In the genomic region with DNA sequence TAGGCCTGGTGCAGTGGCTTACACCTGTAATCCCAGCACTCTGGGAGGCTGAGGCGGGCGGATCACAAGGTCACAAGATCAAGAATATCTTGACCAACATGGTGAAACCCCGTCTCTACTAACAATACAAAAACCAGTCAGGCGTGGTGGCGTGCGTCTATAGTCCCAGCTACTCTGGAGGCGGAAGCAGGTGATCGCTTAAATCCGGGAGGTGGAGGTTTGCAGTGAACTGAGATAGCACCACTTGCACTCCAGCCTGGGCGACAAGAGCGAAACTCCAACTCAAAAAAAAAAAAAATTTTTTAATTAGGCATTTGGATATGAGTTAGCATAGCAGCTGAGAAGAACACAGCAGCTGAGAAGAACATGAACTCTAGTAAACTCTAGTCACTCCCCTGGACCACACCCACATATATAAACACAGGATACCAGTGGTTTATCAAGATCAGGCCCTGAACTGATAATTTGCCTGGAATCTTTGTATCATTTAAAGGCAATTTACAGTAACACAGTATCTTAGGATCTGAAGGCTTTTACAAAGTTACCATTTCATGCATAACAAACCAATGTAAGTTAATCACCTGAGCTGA, we compare ENCODE assay signal across 9 cellular contexts. TPM values are rescaled to one million over a fixed set of nuclear protein-coding genes. Genes with fewer than 3 reads are reported as not detected.
DNase-seq lines count a peak whose midpoint lies in the region; ATAC-seq, FAIRE-seq and TF ChIP-seq lines count a peak whose summit lies in the region.
"Had no signal": no experiment of that assay in that cellular context is flagged by ENCODE, and none has a peak within 500 bp of the region (broad histone marks: within the 10 kb centered on the region; RNA-seq: fewer than 3 reads in every experiment).

No MANE protein-coding gene starts in this region.

- intact Hi-C loops in CD4-positive, alpha-beta memory T cell (cut with micrococcal nuclease): no loop called here
- intact Hi-C loops in HepG2 (cut with micrococcal nuclease; ENCODE audit: unreplicated experiment): loop anchor here (10.0 kb wide), 1 partner anchor 443 kb away; a partner anchor contains a TSS

- H3K4me2 ChIP-seq in HepG2 (ENCODE audit: low read depth, low read length): peak overlapping the region; percentile 45; the same call in 1 of the 2 replicates

- H3K27ac ChIP-seq in CD4-positive, alpha-beta memory T cell (ENCODE audit: low read depth, low read length): no peak overlapping the region
- H3K27ac ChIP-seq in HepG2 (ENCODE audit: extremely low read length, insufficient read depth, low read length): no peak overlapping the region

- H3K4me3 ChIP-seq in CD4-positive, alpha-beta memory T cell (ENCODE audit: low read length in 2 of 2): no peak overlapping the region
- H3K4me3 ChIP-seq in HepG2 (replicated peaks in 1 of 3; ENCODE audit: insufficient read depth in 1 of 3, low read depth in 2 of 3, low read length in 3 of 3) (peak overlapping the region in 1 of 3 experiments; percentile 37; a peak in 1 of 6 replicates), H7 (ENCODE audit: insufficient read depth, low read depth, low read length) (no peak overlapping the region)

- H3K36me3 Mint-ChIP-seq in CD4-positive, alpha-beta memory T cell: peaks cover 0 to 4% of the 10 kb centered on the region in 2 donors
- H3K36me3 Mint-ChIP-seq in WTC11: no peaks in the 10 kb centered on the region

- H3K9me3 ChIP-seq in CD4-positive, alpha-beta memory T cell (ENCODE audit: control insufficient read depth in 1 of 2, low read length in 2 of 2): no peaks in the 10 kb centered on the region
- no peaks in the 10 kb centered on the region for H3K9me3 ChIP-seq in HepG2 (ENCODE audit: low read length)

- peak overlapping the region in 6 of 7 donors; percentile 9 to 82 (median 40) for H3K27ac Mint-ChIP-seq in CD4-positive, alpha-beta memory T cell
- no peak overlapping the region for H3K27ac Mint-ChIP-seq in WTC11

- no peak overlapping the region for H3K9ac ChIP-seq in HepG2 (ENCODE audit: insufficient read depth, low read depth, low read length)

- no peak for TF ChIP-seq RAD21 in HepG2 (CRISPR knock-in tag; IDR thresholded peaks at IDR 0.05)

- no peaks in the 10 kb centered on the region for H3K27me3 ChIP-seq in CD4-positive, alpha-beta memory T cell (ENCODE audit: insufficient read depth, low read length)
- H3K27me3 ChIP-seq in HepG2 (ENCODE audit: control insufficient read depth in 1 of 2, insufficient read depth in 2 of 2, low read length in 2 of 2): no peaks in the 10 kb centered on the region
- no peaks in the 10 kb centered on the region for H3K27me3 ChIP-seq in H7 (ENCODE audit: control insufficient read depth, insufficient read depth, low read length)

- H3K4me3 Mint-ChIP-seq in CD4-positive, alpha-beta memory T cell: peak overlapping the region in 7 of 8 donors; percentile 2 to 71 (median 56)
- no peak overlapping the region for H3K4me3 Mint-ChIP-seq in WTC11

- no peaks in the 10 kb centered on the region for H3K36me3 ChIP-seq in CD4-positive, alpha-beta memory T cell (ENCODE audit: insufficient read depth, low read length)
- no peaks in the 10 kb centered on the region for H3K36me3 ChIP-seq in HepG2 (replicated peaks in 1 of 2; ENCODE audit: control insufficient read depth in 1 of 2, insufficient read depth in 2 of 2, low read length in 2 of 2)
- H3K36me3 ChIP-seq in H7 (replicated peaks; ENCODE audit: control insufficient read depth, insufficient read depth, low read length): no peaks in the 10 kb centered on the region

- DNase-seq in CD4-positive, alpha-beta memory T cell: peak; percentile 55 to 70 (median 62)
- DNase-seq in H54 (ENCODE audit: insufficient read length, low spot score) (peak; percentile 40), RCC 7860 (ENCODE audit: low spot score) (no peak), HepG2 (ENCODE audit: low spot score) (peak; percentile 16), H7 (no peak), GM10266 (ENCODE audit: extremely low spot score) (no peak), WTC11 (ENCODE audit: low spot score) (no peak)
- no peak for DNase-seq in activated CD8-positive, alpha-beta memory T cell treated with anti-CD3 and anti-CD28 coated beads, Interleukin-2, amount 50 U/mL, for 48 hours
- DNase-seq: NCI-H446 had no signal

- no peaks in the 10 kb centered on the region for H4K20me1 ChIP-seq in HepG2 (ENCODE audit: insufficient read depth, low read length)

- H3K4me1 Mint-ChIP-seq in CD4-positive, alpha-beta memory T cell: peaks cover 17 to 42% (median 31%) of the 10 kb centered on the region in 4 donors
- H3K4me1 Mint-ChIP-seq in WTC11: peaks cover 6% of the 10 kb centered on the region

- no peak for ATAC-seq in HepG2
- ATAC-seq in WTC11: no peak

- FAIRE-seq in H54 (lab: Jason Lieb, UNC) (peak; percentile 87), RCC 7860 (lab: Jason Lieb, UNC) (peak; percentile 47), HepG2 (lab: Jason Lieb, UNC) (peak; percentile 37)

- H3K9me3 Mint-ChIP-seq in CD4-positive, alpha-beta memory T cell: no peaks in the 10 kb centered on the region
- peaks cover 3% of the 10 kb centered on the region; the same call in 1 of the 2 replicates for H3K9me3 Mint-ChIP-seq in WTC11

- CTCF ChIA-PET in CD4-positive, alpha-beta memory T cell (lab: Charles Lee; ENCODE audit: partially characterized antibody): interaction anchor here (1.1 to 1.5 kb wide), 2 partner anchors 63 to 183 kb away, joined by 3 read pairs; no protein-coding TSS in a partner anchor
- CTCF ChIA-PET in HepG2 (lab: Yijun Ruan, JAX; ENCODE audit: low intra/inter-chr PET ratio, low total read pairs) (no interaction called here), WTC11 (lab: Charles Lee) (no interaction called here)

- peaks cover 26% of the 10 kb centered on the region for H3K4me1 ChIP-seq in CD4-positive, alpha-beta memory T cell (ENCODE audit: insufficient read depth, low read length)
- H3K4me1 ChIP-seq in HepG2 (ENCODE audit: insufficient read depth, low read length): peaks cover 36% of the 10 kb centered on the region

- TF ChIP-seq CTCF in HepG2 (CRISPR knock-in tag; IDR thresholded peaks at IDR 0.05): no peak
- no peak for TF ChIP-seq CTCF in GM10266 (IDR thresholded peaks at IDR 0.05; ENCODE audit: control insufficient read depth, insufficient read depth, low read depth, missing control alignments)
- TF ChIP-seq CTCF in WTC11 (IDR thresholded peaks at IDR 0.05): no peak

- POLR2A ChIA-PET in CD4-positive, alpha-beta memory T cell (lab: Charles Lee; ENCODE audit: partially characterized antibody): interaction anchor here (0.6 to 2.7 kb wide), 5 partner anchors 26 to 442 kb away, joined by 3 to 7 read pairs (median 3); a partner anchor contains a TSS
- POLR2A ChIA-PET in HepG2 (lab: Yijun Ruan, JAX) (no interaction called here), WTC11 (lab: Charles Lee) (no interaction called here)

- no peaks in the 10 kb centered on the region for H3K79me2 ChIP-seq in HepG2 (ENCODE audit: insufficient read depth, low read length)

- no peaks in the 10 kb centered on the region for H3K27me3 Mint-ChIP-seq in CD4-positive, alpha-beta memory T cell
- H3K27me3 Mint-ChIP-seq in WTC11 (ENCODE audit: low read depth): no peaks in the 10 kb centered on the region

- no TSS peak for BruUV-seq in HepG2 (replicated peaks; lab: Mats Ljungman, UMichigan)

- 8% methylated on average over 11 of the region's 11 CpGs for WGBS in HepG2 (ENCODE audit: low lambda C conversion rate)

- in situ Hi-C loops in HepG2 (cut with HindIII; ENCODE audit: extremely low pct_ligation_motif_present, low pct_unique_long_range_greater_than_20kb): no loop called here

- H2AFZ ChIP-seq in HepG2 (ENCODE audit: low read length): no peak overlapping the region

- no peak for TF ChIP-seq POLR2A in H54 (IDR thresholded peaks at IDR 0.05; ENCODE audit: low read depth, low read length)
- no peak for TF ChIP-seq POLR2A in HepG2 (IDR thresholded peaks at IDR 0.05; ENCODE audit: insufficient read depth in 1 of 2, low read depth in 2 of 2, low read length in 2 of 2)

- TF ChIP-seq EP300 in HepG2 (IDR thresholded peaks at IDR 0.05; ENCODE audit: low read depth in 2 of 2, low read length in 2 of 2): no peak
- TF ChIP-seq EP300 in HepG2 (CRISPR knock-in tag; IDR thresholded peaks at IDR 0.05; ENCODE audit: borderline replicate concordance): no peak

TF ChIP-seq in HepG2, 621 proteins besides CTCF, POLR2A, EP300 and RAD21 (continues in another document):
- TF ChIP-seq PRPF4 (IDR thresholded peaks at IDR 0.05; ENCODE audit: low read depth, low read length, poor library complexity, severe bottlenecking) (no peak), MAFF (IDR thresholded peaks at IDR 0.05; ENCODE audit: low read depth, low read length) (no peak)

TF ChIP-seq in WTC11, 78 proteins besides CTCF, POLR2A, EP300 and RAD21 (continues in another document):
- TF ChIP-seq IRF2 (CRISPR knock-in tag; IDR thresholded peaks at IDR 0.05; ENCODE audit: borderline replicate concordance, low read depth): no peak
- no peak for TF ChIP-seq RELA (CRISPR knock-in tag; IDR thresholded peaks at IDR 0.05; ENCODE audit: borderline replicate concordance)

RNA-seq across cellular contexts. Expression of a gene that starts 4.6 kb away (rescaled TPM):
- total RNA-seq in CD4-positive, alpha-beta memory T cell: 10 to 100 TPM; 26.3 to 29.7 TPM
- 10 to 100 TPM; 13.0 to 14.7 TPM for polyA plus RNA-seq in CD4-positive, alpha-beta memory T cell
- 9.7 and 13.9 TPM in 2 replicates for total RNA-seq in HepG2 (2016; rRNA removed; fragmentation: Illumina TruSeq; extraction: Trizol)
- total RNA-seq in HepG2 (2016; cell fraction: cytosol; rRNA removed; fragmentation: Illumina TruSeq; extraction: Trizol; ENCODE audit: low read depth): 1.7 and 3.0 TPM in 2 replicates
- total RNA-seq in HepG2 (2016; cell fraction: insoluble cytoplasmic fraction; rRNA removed; fragmentation: Illumina TruSeq; extraction: Trizol): 9.4 and 13.3 TPM in 2 replicates
- total RNA-seq in HepG2 (2016; cell fraction: membrane; rRNA removed; fragmentation: Illumina TruSeq; extraction: Trizol): 5.6 and 7.5 TPM in 2 replicates
- total RNA-seq in HepG2 (2016; cell fraction: nucleus; rRNA removed; fragmentation: Illumina TruSeq; extraction: Trizol): 17.0 and 18.2 TPM in 2 replicates
- 8.1 and 10.5 TPM in 2 replicates for polyA plus RNA-seq in HepG2 (2011; rRNA removed)
- 3.9 and 7.2 TPM in 2 replicates for polyA plus RNA-seq in HepG2 (2011; cell fraction: cytosol; rRNA removed)
- polyA plus RNA-seq in HepG2 (2011; cell fraction: nucleus; rRNA removed): 3.6 and 4.0 TPM in 2 replicates
- polyA plus RNA-seq in HepG2 (2012): 7.5 and 8.2 TPM in 2 replicates
- polyA plus RNA-seq in HepG2 (2016; cell fraction: cytosol; fragmentation: Illumina TruSeq; extraction: Trizol; ENCODE audit: low read depth): 0.66 and 0.74 TPM in 2 replicates
- polyA plus RNA-seq in HepG2 (2016; cell fraction: insoluble cytoplasmic fraction; fragmentation: Illumina TruSeq; extraction: Trizol; ENCODE audit: low read depth): 6.2 and 6.3 TPM in 2 replicates
- 1.9 and 2.5 TPM in 2 replicates for polyA plus RNA-seq in HepG2 (2016; cell fraction: membrane; fragmentation: Illumina TruSeq; extraction: Trizol; ENCODE audit: low read depth)
- polyA plus RNA-seq in HepG2 (2016; cell fraction: nucleus; fragmentation: Illumina TruSeq; extraction: Trizol; ENCODE audit: insufficient read depth, low read depth): 15.4 and 15.5 TPM in 2 replicates
- 6.6 and 14.5 TPM in 2 replicates for polyA minus RNA-seq in HepG2 (2011; rRNA and poly(A)+ RNA removed; ENCODE audit: low replicate concordance)
- 14.6 and 14.9 TPM in 2 replicates for polyA minus RNA-seq in HepG2 (2011; cell fraction: cytosol; rRNA and poly(A)+ RNA removed)
- polyA minus RNA-seq in HepG2 (2011; cell fraction: nucleus; rRNA and poly(A)+ RNA removed): 15.7 and 19.0 TPM in 2 replicates
- 27.6 and 40.9 TPM in 2 replicates for total RNA-seq in H7 (2014; rRNA removed; shearing (Covaris generic))
- total RNA-seq in WTC11 (2021): 34.0 to 37.5 TPM (median 34.6 TPM) in 3 replicates

Comparison
In these comparisons a context has a peak if more than half of its experiments do, and no peak if none do; other contexts are left out.
1. DNase-seq: peak in CD4-positive, alpha-beta memory T cell (5 of 5), H54 (single experiment) and HepG2 (single experiment); none in RCC 7860 (single experiment), H7 (single experiment), GM10266 (single experiment), WTC11 (single experiment) and activated CD8-positive, alpha-beta memory T cell treated with anti-CD3 and anti-CD28 coated beads, Interleukin-2, amount 50 U/mL, for 48 hours (single experiment).